Comparison of ENCODE assay signal across 20 cellular contexts in genomic region chr10:42623929-42624328, GRCh38. TPM values are rescaled to one million over a fixed set of nuclear protein-coding genes. Genes with fewer than 3 reads are reported as not detected.
DNase-seq lines count a peak whose midpoint lies in the region; ATAC-seq, FAIRE-seq and TF ChIP-seq lines count a peak whose summit lies in the region.
"Had no signal": no experiment of that assay in that cellular context is flagged by ENCODE, and none has a peak within 500 bp of the region (broad histone marks: within the 10 kb centered on the region; RNA-seq: fewer than 3 reads in every experiment).

No MANE protein-coding gene starts in this region.

- no peak for FAIRE-seq in GM12878 (lab: Jason Lieb, UNC)

- no peaks in the 10 kb centered on the region for H4K20me1 ChIP-seq in GM12878 (ENCODE audit: control insufficient read depth, insufficient read depth)

- no peak overlapping the region for H3K4me3 Mint-ChIP-seq in stimulated activated naive CD8-positive, alpha-beta T cell treated with anti-CD3 and anti-CD28 coated beads, Interleukin-15, amount 100 ng/mL, for 72 hours
- no peak overlapping the region for H3K4me3 Mint-ChIP-seq in activated CD4-positive, alpha-beta T cell treated with anti-CD3 and anti-CD28 coated beads, Interleukin-2, amount 10 ng/mL, durations not matched to agents 24 days and 14 days
- H3K4me3 Mint-ChIP-seq: IgD-negative memory B cell had no signal

- H3K79me2 ChIP-seq in GM12878 (ENCODE audit: control insufficient read depth, insufficient read depth, low read length), result no peaks in the 10 kb centered on the region

- H2AFZ ChIP-seq in GM12878 (ENCODE audit: control insufficient read depth, low read depth, low read length), result no peak overlapping the region

- no peak for TF ChIP-seq CTCF in GM12878 (IDR thresholded peaks at IDR 0.05 in 2 of 3, conservative IDR thresholded peaks at IDR 0.05 in 1 of 3; ENCODE audit: control insufficient read depth in 2 of 3, extremely low read depth in 1 of 3, insufficient read depth in 1 of 3, low read depth in 3 of 3, low read length in 3 of 3)
- TF ChIP-seq CTCF in upper lobe of right lung (IDR thresholded peaks at IDR 0.05), result no peak

- peaks cover 77% of the 10 kb centered on the region for H3K36me3 Mint-ChIP-seq in activated CD4-positive, alpha-beta T cell treated with anti-CD3 and anti-CD28 coated beads, Interleukin-2, amount 10 ng/mL, durations not matched to agents 24 days and 14 days (ENCODE audit: low read depth)

- DNase-seq in SKM-1 treated with dmso at 0.1 percent for 144 hours (lab: John Stamatoyannopoulos, UW; ENCODE audit: unreplicated experiment), result peak; percentile 4
- no peak for DNase-seq in SKM-1 (lab: John Stamatoyannopoulos, UW; ENCODE audit: unreplicated experiment)
- no peak for DNase-seq in stimulated activated naive CD8-positive, alpha-beta T cell treated with anti-CD3 and anti-CD28 coated beads, Interleukin-15, amount 100 ng/mL, for 72 hours
- no peak for DNase-seq in stimulated activated naive CD8-positive, alpha-beta T cell treated with anti-CD3 and anti-CD28 coated beads, Interleukin-15, Interleukin-2, amounts not matched to agents 100 U/mL and 50 U/mL, for 24 hours
- DNase-seq in GM12878 (ENCODE audit: low read depth, low spot score), result no peak
- no peak for DNase-seq in upper lobe of right lung
- DNase-seq in activated CD4-positive, alpha-beta T cell treated with anti-CD3 and anti-CD28 coated beads, Interleukin-2, amount 10 ng/mL, durations not matched to agents 24 days and 14 days, result no peak
- DNase-seq in LoVo (ENCODE audit: low spot score), result no peak
- DNase-seq: 8988T; Calu3; CD4-positive, alpha-beta memory T cell; DMS53; HCEC 1CT; NCI-H1105 treated with DMSO at 0.1 percent for 48 hours; NCI-H187; NCI-H446; NCI-H69; NK-92 treated with Interleukin-12 subunit alpha and Interleukin-12 subunit beta, amount 100 ng/mL, for 24 hours; SHP77 treated with DMSO at 0.1 percent for 48 hours had no signal

- H3K36me3 ChIP-seq in GM12878 (ENCODE audit: control insufficient read depth in 2 of 2, insufficient read depth in 2 of 2, low read length in 1 of 2) (peaks cover 0 to 11% of the 10 kb centered on the region in 2 experiments; a peak in 1 of 4 replicates), upper lobe of right lung (peaks cover 47% of the 10 kb centered on the region)

- WGBS in GM12878 (ENCODE audit: insufficient coverage, insufficient replicate concordance, low lambda C conversion rate, missing lambda C conversion rate), result 85% methylated on average over 4 of the region's 4 CpGs

- H3K9ac ChIP-seq in GM12878 (ENCODE audit: control insufficient read depth, insufficient read depth, low read length), result no peak overlapping the region

- H3K4me2 ChIP-seq in GM12878 (ENCODE audit: control insufficient read depth, insufficient read depth), result no peak overlapping the region

- no peak overlapping the region for H3K27ac ChIP-seq in GM12878 (ENCODE audit: control insufficient read depth, insufficient read depth)
- H3K27ac ChIP-seq in upper lobe of right lung, result no peak overlapping the region

- POLR2A ChIA-PET in GM12878 (lab: Charles Lee), result no interaction called here

- peak overlapping the region; percentile 6 to 28 for H3K27ac Mint-ChIP-seq in stimulated activated naive CD8-positive, alpha-beta T cell treated with anti-CD3 and anti-CD28 coated beads, Interleukin-15, amount 100 ng/mL, for 72 hours
- H3K27ac Mint-ChIP-seq in activated CD4-positive, alpha-beta T cell treated with anti-CD3 and anti-CD28 coated beads, Interleukin-2, amount 10 ng/mL, durations not matched to agents 24 days and 14 days, result no peak overlapping the region

- peaks cover 11% of the 10 kb centered on the region for H3K4me1 Mint-ChIP-seq in stimulated activated naive CD8-positive, alpha-beta T cell treated with anti-CD3 and anti-CD28 coated beads, Interleukin-15, amount 100 ng/mL, for 72 hours
- H3K4me1 Mint-ChIP-seq in activated CD4-positive, alpha-beta T cell treated with anti-CD3 and anti-CD28 coated beads, Interleukin-2, amount 10 ng/mL, durations not matched to agents 24 days and 14 days, result peaks cover 7% of the 10 kb centered on the region

- CTCF ChIA-PET in GM12878 (lab: Yijun Ruan, JAX), result no interaction called here

- in situ Hi-C loops in GM12878 (cut with MboI), result no loop called here

- H3K27me3 ChIP-seq in GM12878 (replicated peaks in 1 of 2; ENCODE audit: control insufficient read depth in 2 of 2, insufficient read depth in 2 of 2, low read length in 1 of 2) (no peaks in the 10 kb centered on the region), upper lobe of right lung (no peaks in the 10 kb centered on the region)

- no peak for TF ChIP-seq RAD21 in GM12878 (IDR thresholded peaks at IDR 0.05; ENCODE audit: insufficient read depth, low read depth, low read length)

- BruUV-seq in GM12878 (replicated peaks; lab: Mats Ljungman, UMichigan), result no TSS peak

- no peak for TF ChIP-seq POLR2A in GM12878 (IDR thresholded peaks at IDR 0.05; ENCODE audit: low read depth, low read length)

- no peak for ATAC-seq in stimulated activated naive CD8-positive, alpha-beta T cell treated with anti-CD3 and anti-CD28 coated beads, Interleukin-15, amount 100 ng/mL, for 72 hours
- no peak for ATAC-seq in stimulated activated naive CD8-positive, alpha-beta T cell treated with anti-CD3 and anti-CD28 coated beads, Interleukin-15, Interleukin-2, amounts not matched to agents 100 U/mL and 50 U/mL, for 24 hours
- peak; percentile 36; the same call in 2 of the 3 replicates for ATAC-seq in GM12878
- peak; percentile 29 for ATAC-seq in upper lobe of right lung

- SMC1A ChIA-PET in GM12878 (lab: Charles Lee; ENCODE audit: uncharacterized antibody, unreplicated experiment), result interaction anchor here (1.0 kb wide), 1 partner anchor 62 kb away, joined by 3 read pairs; no protein-coding TSS in a partner anchor

- RAD21 ChIA-PET in GM12878 (lab: Charles Lee; ENCODE audit: unreplicated experiment), result no interaction called here

- H3K9me3 Mint-ChIP-seq in stimulated activated naive CD8-positive, alpha-beta T cell treated with anti-CD3 and anti-CD28 coated beads, Interleukin-15, amount 100 ng/mL, for 72 hours, result peaks cover 4 to 8% of the 10 kb centered on the region in 2 donors
- peaks cover 17% of the 10 kb centered on the region for H3K9me3 Mint-ChIP-seq in activated CD4-positive, alpha-beta T cell treated with anti-CD3 and anti-CD28 coated beads, Interleukin-2, amount 10 ng/mL, durations not matched to agents 24 days and 14 days

- H3K27me3 Mint-ChIP-seq in stimulated activated naive CD8-positive, alpha-beta T cell treated with anti-CD3 and anti-CD28 coated beads, Interleukin-15, amount 100 ng/mL, for 72 hours, result no peaks in the 10 kb centered on the region
- no peaks in the 10 kb centered on the region for H3K27me3 Mint-ChIP-seq in activated CD4-positive, alpha-beta T cell treated with anti-CD3 and anti-CD28 coated beads, Interleukin-2, amount 10 ng/mL, durations not matched to agents 24 days and 14 days
- H3K27me3 Mint-ChIP-seq: CD4-positive, alpha-beta memory T cell; IgD-negative memory B cell had no signal

- H3K4me1 ChIP-seq in GM12878 (ENCODE audit: control insufficient read depth, insufficient read depth, low read length) (no peaks in the 10 kb centered on the region), upper lobe of right lung (no peaks in the 10 kb centered on the region)

- intact Hi-C loops in GM12878 (cut with micrococcal nuclease; ENCODE audit: unreplicated experiment) (no loop called here), upper lobe of right lung (cut with DNase I) (no loop called here)
- intact Hi-C loops in activated CD4-positive, alpha-beta T cell treated with anti-CD3 and anti-CD28 coated beads, Interleukin-2, amount 10 ng/mL, durations not matched to agents 24 days and 14 days (cut with micrococcal nuclease), result no loop called here

- H3K9me3 ChIP-seq in GM12878 (replicated peaks; ENCODE audit: control insufficient read depth, insufficient read depth, low read length), result no peaks in the 10 kb centered on the region; the same call in 1 of the 3 replicates
- no peaks in the 10 kb centered on the region for H3K9me3 ChIP-seq in upper lobe of right lung

- no peak overlapping the region for H3K4me3 ChIP-seq in GM12878
- H3K4me3 ChIP-seq in upper lobe of right lung, result no peak overlapping the region

- no peak for TF ChIP-seq EP300 in GM12878 (IDR thresholded peaks at IDR 0.05; ENCODE audit: borderline replicate concordance in 1 of 2, control insufficient read depth in 1 of 2, low read depth in 2 of 2, low read length in 2 of 2)

TF ChIP-seq in GM12878, 131 proteins besides CTCF, POLR2A, EP300 and RAD21 (continues in another document):
- TF ChIP-seq SPI1 (IDR thresholded peaks at IDR 0.05; ENCODE audit: borderline replicate concordance, insufficient read depth, low read depth, low read length), result peak; percentile 51; the same call in 1 of the 2 replicates
- no peak for TF ChIP-seq KLF5 (IDR thresholded peaks at IDR 0.05; ENCODE audit: partially characterized antibody)
- no peak for TF ChIP-seq CBX5 (IDR thresholded peaks at IDR 0.05; ENCODE audit: low read depth)
- TF ChIP-seq SIX5 (IDR thresholded peaks at IDR 0.05; ENCODE audit: low read depth, low read length, severe bottlenecking), result no peak

RNA-seq across cellular contexts. Expression of gene ZNF33B, which starts 14.4 kb away (rescaled TPM):
- 74.6 and 82.3 TPM in 2 replicates for total RNA-seq in GM12878 (2013; cell fraction: nucleolus; rRNA removed)
- total RNA-seq in GM12878 (2014; rRNA removed), result 7.5 and 8.0 TPM in 2 replicates
- 19.7 and 20.7 TPM in 2 replicates for total RNA-seq in GM12878 (2014; rRNA removed; fragmentation: Illumina TruSeq; extraction: Trizol)
- 13.7 TPM in 2 replicates for total RNA-seq in GM12878 (2021)
- 2.4 TPM for polyA plus RNA-seq in GM12878 (2011; ENCODE audit: low read depth)
- polyA plus RNA-seq in GM12878 (2011; rRNA removed), result 11.2 and 17.3 TPM in 2 replicates
- 4.7 and 6.2 TPM in 2 replicates for polyA plus RNA-seq in GM12878 (2011; cell fraction: cytosol; rRNA removed)
- 10.5 and 12.6 TPM in 2 replicates for polyA plus RNA-seq in GM12878 (2011; cell fraction: nucleus; rRNA removed)
- polyA plus RNA-seq in GM12878 (2012), result 4.3 and 4.9 TPM in 2 replicates
- polyA plus RNA-seq in GM12878 (2014; fragmentation: Illumina TruSeq; extraction: Trizol), result 12.5 and 14.1 TPM in 2 replicates
- 1 to 10 TPM; 5.3 to 6.2 TPM for polyA plus RNA-seq in GM12878 (2014; fragmentation: Nextera tagmentation; extraction: Ambion mirVana)
- polyA plus RNA-seq in GM12878 (2014; rRNA removed), result 6.6 and 6.9 TPM in 2 replicates
- polyA plus RNA-seq in GM12878 (2016; fragmentation: Nextera tagmentation; extraction: Ambion mirVana), result 10 to 100 TPM in 1 of 2 experiments, 1 to 10 TPM in 1; 8.1 to 10.5 TPM
- 12.5 and 15.0 TPM in 2 replicates for polyA minus RNA-seq in GM12878 (2011; rRNA and poly(A)+ RNA removed)
- polyA minus RNA-seq in GM12878 (2011; cell fraction: cytosol; rRNA and poly(A)+ RNA removed), result 5.0 and 6.1 TPM in 2 replicates
- polyA minus RNA-seq in GM12878 (2011; cell fraction: nucleus; rRNA and poly(A)+ RNA removed), result 15.7 and 19.9 TPM in 2 replicates
- total RNA-seq in upper lobe of right lung, result 31.5 TPM
- total RNA-seq in activated CD4-positive, alpha-beta T cell treated with anti-CD3 and anti-CD28 coated beads, Interleukin-2, amount 10 ng/mL, durations not matched to agents 24 days and 14 days, result 7.1 and 7.8 TPM in 2 replicates

Comparison
In these comparisons a context has a peak if more than half of its experiments do, and no peak if none do; other contexts are left out.
1. ATAC-seq: peak in GM12878 (single experiment) and upper lobe of right lung (single experiment); none in stimulated activated naive CD8-positive, alpha-beta T cell treated with anti-CD3 and anti-CD28 coated beads, Interleukin-15, amount 100 ng/mL, for 72 hours (single experiment) and stimulated activated naive CD8-positive, alpha-beta T cell treated with anti-CD3 and anti-CD28 coated beads, Interleukin-15, Interleukin-2, amounts not matched to agents 100 U/mL and 50 U/mL, for 24 hours (single experiment).